In the genomic region with DNA sequence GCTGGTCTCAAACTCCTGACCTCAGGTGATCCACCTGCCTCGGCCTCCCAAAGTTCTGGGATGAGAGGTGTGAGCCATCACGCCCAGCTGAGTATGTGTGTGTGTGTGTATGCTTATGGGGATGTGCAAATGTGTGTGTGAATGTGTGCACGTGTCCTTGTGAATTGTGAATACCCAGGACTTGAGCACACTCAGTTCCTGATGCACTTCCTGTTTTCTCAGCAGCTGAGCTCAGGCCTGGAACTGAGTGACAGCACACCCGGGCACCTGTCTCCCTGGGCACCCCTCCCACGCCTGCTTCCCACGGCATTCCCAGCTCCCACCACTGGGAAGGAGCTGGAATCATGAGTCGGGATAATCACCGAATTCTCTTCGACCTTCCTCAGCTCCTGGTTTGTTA, we compare ENCODE assay signal across 15 cellular contexts. TPM values are rescaled to one million over a fixed set of nuclear protein-coding genes. Genes with fewer than 3 reads are reported as not detected.
"Had no signal": no experiment of that assay in that cellular context is flagged by ENCODE, and none has a peak within 500 bp of the region (broad histone marks: within the 10 kb centered on the region; RNA-seq: fewer than 3 reads in every experiment).

No MANE protein-coding gene starts in this region.

RNA-seq across cellular contexts. Expression of gene SMIM34, which starts 16.5 kb away (rescaled TPM):
- total RNA-seq: activated B cell treated with CpG ODN at 0.5 μM for 24 hours; activated CD4-positive, alpha-beta memory T cell treated with anti-CD3 and anti-CD28 coated beads for 36 hours; activated CD4-positive, alpha-beta memory T cell treated with anti-CD3 and anti-CD28 coated beads, Interleukin-2, amount 10 ng/mL, durations not matched to agents 7 days and 5 days; activated CD4-positive, alpha-beta T cell treated with anti-CD3 and anti-CD28 coated beads for 36 hours; activated CD4-positive, alpha-beta T cell treated with anti-CD3 and anti-CD28 coated beads, Interleukin-2, amount 10 ng/mL, durations not matched to agents 24 days and 14 days; activated CD4-positive, alpha-beta T cell treated with anti-CD3 and anti-CD28 coated beads, Interleukin-2, amount 10 ng/mL, durations not matched to agents 7 days and 5 days; activated CD8-positive, alpha-beta memory T cell treated with anti-CD3 and anti-CD28 coated beads for 36 hours; activated CD8-positive, alpha-beta memory T cell treated with anti-CD3 and anti-CD28 coated beads, Interleukin-2, amount 10 ng/mL, durations not matched to agents 7 days and 5 days; activated CD8-positive, alpha-beta T cell treated with anti-CD3 and anti-CD28 coated beads for 36 hours; activated CD8-positive, alpha-beta T cell treated with anti-CD3 and anti-CD28 coated beads, Interleukin-2, amount 10 ng/mL, durations not matched to agents 7 days and 5 days; T-cell; T-helper 1 cell treated with Interleukin-12 subunit alpha and Interleukin-12 subunit beta and Interleukin-4 antibody, amounts not matched to agents 30 ng/mL and 1 ng/mL, for 36 hours; T-helper 17 cell; T-helper 2 cell treated with Interferon-gamma antibody and Interleukin-4, amounts not matched to agents 100 ng/mL and 5 ng/mL, for 36 hours; WTC11 had no signal

RNA-seq across cellular contexts. Expression of gene KCNE2, which starts 43.5 kb away (rescaled TPM):
- total RNA-seq: activated B cell treated with CpG ODN at 0.5 μM for 24 hours; activated CD4-positive, alpha-beta memory T cell treated with anti-CD3 and anti-CD28 coated beads for 36 hours; activated CD4-positive, alpha-beta memory T cell treated with anti-CD3 and anti-CD28 coated beads, Interleukin-2, amount 10 ng/mL, durations not matched to agents 7 days and 5 days; activated CD4-positive, alpha-beta T cell treated with anti-CD3 and anti-CD28 coated beads for 36 hours; activated CD4-positive, alpha-beta T cell treated with anti-CD3 and anti-CD28 coated beads, Interleukin-2, amount 10 ng/mL, durations not matched to agents 24 days and 14 days; activated CD4-positive, alpha-beta T cell treated with anti-CD3 and anti-CD28 coated beads, Interleukin-2, amount 10 ng/mL, durations not matched to agents 7 days and 5 days; activated CD8-positive, alpha-beta memory T cell treated with anti-CD3 and anti-CD28 coated beads for 36 hours; activated CD8-positive, alpha-beta memory T cell treated with anti-CD3 and anti-CD28 coated beads, Interleukin-2, amount 10 ng/mL, durations not matched to agents 7 days and 5 days; activated CD8-positive, alpha-beta T cell treated with anti-CD3 and anti-CD28 coated beads for 36 hours; activated CD8-positive, alpha-beta T cell treated with anti-CD3 and anti-CD28 coated beads, Interleukin-2, amount 10 ng/mL, durations not matched to agents 7 days and 5 days; T-helper 1 cell treated with Interleukin-12 subunit alpha and Interleukin-12 subunit beta and Interleukin-4 antibody, amounts not matched to agents 30 ng/mL and 1 ng/mL, for 36 hours; T-helper 17 cell; T-helper 2 cell treated with Interferon-gamma antibody and Interleukin-4, amounts not matched to agents 100 ng/mL and 5 ng/mL, for 36 hours had no signal
